20 cellular contexts compared by ENCODE assay signal in the genomic region with DNA sequence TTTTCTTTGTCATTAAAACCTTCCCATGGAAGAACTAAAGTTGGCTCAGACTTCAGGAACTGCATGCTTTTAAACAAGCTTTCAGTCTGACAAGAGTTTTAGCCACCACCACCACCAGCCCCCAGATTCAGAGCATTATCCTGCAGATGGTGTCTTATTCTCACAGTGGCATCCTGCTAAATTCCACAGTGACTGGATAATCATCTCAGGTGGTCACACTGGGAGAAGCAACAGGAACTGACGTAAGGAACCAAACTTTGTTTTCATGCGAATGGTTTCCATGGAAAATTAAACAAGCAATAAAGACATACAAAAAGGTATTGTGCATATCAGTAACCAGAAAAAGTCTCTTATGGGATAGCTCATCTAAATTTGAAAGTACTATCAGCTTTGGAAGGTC.
DNase-seq lines count a peak whose midpoint lies in the region; ATAC-seq, FAIRE-seq and TF ChIP-seq lines count a peak whose summit lies in the region.
"Had no signal": no experiment of that assay in that cellular context is flagged by ENCODE, and none has a peak within 500 bp of the region (broad histone marks: within the 10 kb centered on the region; RNA-seq: fewer than 3 reads in every experiment).

No MANE protein-coding gene starts in this region.

- H3K27me3 ChIP-seq in mammary epithelial cell (ENCODE audit: insufficient read depth, low read length), result no peaks in the 10 kb centered on the region
- H3K27me3 ChIP-seq in astrocyte (ENCODE audit: insufficient read depth, low read length), result peaks cover 11% of the 10 kb centered on the region
- H3K27me3 ChIP-seq in prostate gland (replicated peaks; ENCODE audit: insufficient read depth), result no peaks in the 10 kb centered on the region
- H3K27me3 ChIP-seq: BLaER1, brain microvascular endothelial cell, SJCRH30, testis had no signal

- H3K9me3 ChIP-seq in mammary epithelial cell (replicated peaks; ENCODE audit: insufficient read depth, low read length) (no peaks in the 10 kb centered on the region), astrocyte (ENCODE audit: insufficient read depth, low read depth, low read length) (no peaks in the 10 kb centered on the region), prostate gland (no peaks in the 10 kb centered on the region)
- H3K9me3 ChIP-seq: BLaER1, esophagus squamous epithelium, SJCRH30, testis had no signal

- H2AFZ ChIP-seq in mammary epithelial cell (ENCODE audit: low read depth, low read length) (no peak overlapping the region), astrocyte (ENCODE audit: low read depth, low read length) (no peak overlapping the region)

- H3K27ac Mint-ChIP-seq in MCF 10A (ENCODE audit: low read depth, unreplicated experiment) (no peak overlapping the region), astrocyte (ENCODE audit: unreplicated experiment) (peak overlapping the region; percentile 67)
- H3K27ac Mint-ChIP-seq: activated CD8-positive, alpha-beta T cell treated with anti-CD3 and anti-CD28 coated beads, Interleukin-2, amount 10 ng/mL, durations not matched to agents 7 days and 5 days had no signal

- peak; percentile 67 for DNase-seq in mammary epithelial cell
- no peak for DNase-seq in MCF 10A (ENCODE audit: unreplicated experiment)
- peak; percentile 27 for DNase-seq in astrocyte (ENCODE audit: low read depth)
- DNase-seq in iPS DF 4.7 (ENCODE audit: extremely low read depth, low spot score), result peak; percentile 46
- no peak for DNase-seq in prostate gland (ENCODE audit: low spot score)
- DNase-seq in stimulated activated CD4-positive, alpha-beta T cell treated with anti-CD3 and anti-CD28 coated beads, Interleukin-4, amount 100 ng/mL, for 1 hour, result no peak
- DNase-seq: activated CD8-positive, alpha-beta T cell treated with anti-CD3 and anti-CD28 coated beads, Interleukin-2, amount 10 ng/mL, durations not matched to agents 7 days and 5 days; activated T-cell treated with anti-CD3 and anti-CD28 coated beads, Interleukin-2, amount 50 U/mL, for 4 hours; brain microvascular endothelial cell; esophagus squamous epithelium; NCI-H2081; NCI-H524; SJCRH30; T-helper 2 cell; testis had no signal

- no peak overlapping the region for H3K4me3 ChIP-seq in mammary epithelial cell (replicated peaks in 1 of 3; ENCODE audit: insufficient read depth in 1 of 3, low read depth in 2 of 3, low read length in 3 of 3)
- H3K4me3 ChIP-seq in astrocyte (ENCODE audit: insufficient read depth, low read depth, low read length), result no peak overlapping the region
- H3K4me3 ChIP-seq in prostate gland, result no peak overlapping the region
- H3K4me3 ChIP-seq: BLaER1, esophagus squamous epithelium, SJCRH30, testis had no signal

- dilution Hi-C loops in mammary epithelial cell (cut with HindIII; ENCODE audit: low sequenced_read_pairs), result no loop called here

- H3K36me3 ChIP-seq in mammary epithelial cell (ENCODE audit: insufficient read depth, low read length) (no peaks in the 10 kb centered on the region), astrocyte (ENCODE audit: insufficient read depth, low read length) (no peaks in the 10 kb centered on the region), prostate gland (no peaks in the 10 kb centered on the region)
- H3K36me3 ChIP-seq: BLaER1, brain microvascular endothelial cell, esophagus squamous epithelium, SJCRH30 had no signal

- in situ Hi-C loops in mammary epithelial cell (cut with MboI; ENCODE audit: low sequenced_read_pairs in 2 of 2), result no loop called here

- 6% methylated on average over 2 of the region's 2 CpGs for WGBS in mammary epithelial cell (ENCODE audit: low coverage, missing lambda C conversion rate)
- 28% methylated on average over 2 of the region's 2 CpGs for whole genome bisulfite sequencing in prostate gland

- no peak for TF ChIP-seq POLR2A in prostate gland (IDR thresholded peaks at IDR 0.05)

- H3K9me3 Mint-ChIP-seq in MCF 10A (ENCODE audit: unreplicated experiment), result no peaks in the 10 kb centered on the region
- no peaks in the 10 kb centered on the region for H3K9me3 Mint-ChIP-seq in astrocyte (ENCODE audit: unreplicated experiment)
- H3K9me3 Mint-ChIP-seq: activated naive CD4-positive, alpha-beta T cell treated with anti-CD3 and anti-CD28 coated beads, Interleukin-2, amount 50 U/mL, for 72 hours; activated T-cell treated with anti-CD3 and anti-CD28 coated beads, Interleukin-2, amount 50 U/mL, for 4 hours; neural crest cell had no signal

- H4K20me1 ChIP-seq in mammary epithelial cell (ENCODE audit: insufficient read depth, low read length), result no peaks in the 10 kb centered on the region
- no peaks in the 10 kb centered on the region for H4K20me1 ChIP-seq in astrocyte (ENCODE audit: insufficient read depth, low read length)
- H4K20me1 ChIP-seq: BLaER1 had no signal

- H3K36me3 Mint-ChIP-seq in MCF 10A (ENCODE audit: insufficient read depth, unreplicated experiment), result no peaks in the 10 kb centered on the region
- H3K36me3 Mint-ChIP-seq in astrocyte (ENCODE audit: low read depth, unreplicated experiment), result no peaks in the 10 kb centered on the region

- no peak for FAIRE-seq in astrocyte (lab: Jason Lieb, UNC)

- H3K4me3 Mint-ChIP-seq in MCF 10A (ENCODE audit: unreplicated experiment) (no peak overlapping the region), astrocyte (ENCODE audit: unreplicated experiment) (no peak overlapping the region)
- H3K4me3 Mint-ChIP-seq: activated CD8-positive, alpha-beta T cell treated with anti-CD3 and anti-CD28 coated beads, Interleukin-2, amount 10 ng/mL, durations not matched to agents 7 days and 5 days; activated T-cell treated with anti-CD3 and anti-CD28 coated beads, Interleukin-2, amount 50 U/mL, for 4 hours; neural crest cell had no signal

- H3K27me3 Mint-ChIP-seq in MCF 10A (ENCODE audit: insufficient read depth, unreplicated experiment) (peaks cover 12% of the 10 kb centered on the region), astrocyte (ENCODE audit: low read depth, unreplicated experiment) (peaks cover 10% of the 10 kb centered on the region)

- H3K4me2 ChIP-seq in mammary epithelial cell (ENCODE audit: insufficient read depth, low read depth, low read length), result no peak overlapping the region
- no peak overlapping the region for H3K4me2 ChIP-seq in astrocyte (ENCODE audit: low read length)
- H3K4me2 ChIP-seq: BLaER1 had no signal

- intact Hi-C loops in mammary epithelial cell (cut with micrococcal nuclease) (no loop called here), MCF 10A (cut with micrococcal nuclease) (no loop called here), prostate gland (cut with DNase I) (no loop called here)

- peaks cover 14% of the 10 kb centered on the region for H3K4me1 ChIP-seq in mammary epithelial cell (ENCODE audit: insufficient read depth, low read length)
- peaks cover 5% of the 10 kb centered on the region for H3K4me1 ChIP-seq in astrocyte (ENCODE audit: insufficient read depth, low read length)
- no peaks in the 10 kb centered on the region for H3K4me1 ChIP-seq in prostate gland (replicated peaks)
- H3K4me1 ChIP-seq: SJCRH30, testis had no signal

- POLR2A ChIA-PET in MCF 10A (lab: Yijun Ruan, JAX), result interaction anchor here (0.7 kb wide), 1 partner anchor 94 kb away, joined by 3 read pairs; no protein-coding TSS in a partner anchor

- H3K4me1 Mint-ChIP-seq in MCF 10A (ENCODE audit: insufficient read depth, unreplicated experiment) (no peaks in the 10 kb centered on the region), astrocyte (ENCODE audit: low read depth, unreplicated experiment) (peaks cover 25% of the 10 kb centered on the region)
- H3K4me1 Mint-ChIP-seq: neural crest cell had no signal

- H3K79me2 ChIP-seq in mammary epithelial cell (ENCODE audit: insufficient read depth, low read length), result no peaks in the 10 kb centered on the region
- H3K79me2 ChIP-seq in astrocyte (ENCODE audit: insufficient read depth, low read length), result no peaks in the 10 kb centered on the region

- H3K9ac ChIP-seq in mammary epithelial cell (ENCODE audit: insufficient read depth, low read length) (no peak overlapping the region), astrocyte (ENCODE audit: low read length) (no peak overlapping the region)
- H3K9ac ChIP-seq: BLaER1 had no signal

- CTCF ChIA-PET in mammary epithelial cell (lab: Charles Lee; ENCODE audit: low non-redundant PET) (no interaction called here), MCF 10A (lab: Yijun Ruan, JAX) (no interaction called here)

- H3K27ac ChIP-seq in mammary epithelial cell (ENCODE audit: insufficient read depth, low read depth, low read length), result no peak overlapping the region
- no peak overlapping the region for H3K27ac ChIP-seq in astrocyte (ENCODE audit: low read depth, low read length)
- no peak overlapping the region for H3K27ac ChIP-seq in prostate gland
- H3K27ac ChIP-seq: BLaER1, brain microvascular endothelial cell, esophagus squamous epithelium, SJCRH30, testis had no signal

- BruUV-seq in mammary epithelial cell (replicated peaks; lab: Mats Ljungman, UMichigan) (no TSS peak), MCF 10A (replicated peaks; lab: Mats Ljungman, UMichigan) (no TSS peak)

- ATAC-seq in HG03378 (IDR thresholded peaks at IDR 0.05; ENCODE audit: unreplicated experiment) (no peak), HG02981 (IDR thresholded peaks at IDR 0.05; ENCODE audit: unreplicated experiment) (no peak)
- ATAC-seq: activated CD8-positive, alpha-beta T cell treated with anti-CD3 and anti-CD28 coated beads, Interleukin-2, amount 10 ng/mL, durations not matched to agents 7 days and 5 days; activated naive CD4-positive, alpha-beta T cell treated with anti-CD3 and anti-CD28 coated beads, Interleukin-2, amount 50 U/mL, for 72 hours; activated T-cell treated with anti-CD3 and anti-CD28 coated beads, Interleukin-2, amount 50 U/mL, for 4 hours had no signal

- TF ChIP-seq CTCF in mammary epithelial cell (conservative IDR thresholded peaks at IDR 0.05 in 1 of 2, IDR thresholded peaks at IDR 0.05 in 1 of 2; ENCODE audit: extremely low read depth in 1 of 2, insufficient read depth in 1 of 2, low read depth in 1 of 2, low read length in 2 of 2), result no peak
- TF ChIP-seq CTCF in MCF 10A (IDR thresholded peaks at IDR 0.05; ENCODE audit: unreplicated experiment), result no peak
- no peak for TF ChIP-seq CTCF in astrocyte (IDR thresholded peaks at IDR 0.05; ENCODE audit: insufficient read depth, low read depth, low read length)
- TF ChIP-seq CTCF in prostate gland (IDR thresholded peaks at IDR 0.05), result no peak

Comparison
In these comparisons a context has a peak if more than half of its experiments do, and no peak if none do; other contexts are left out.
1. DNase-seq: peak in mammary epithelial cell (single experiment), astrocyte (single experiment) and iPS DF 4.7 (single experiment); none in MCF 10A (single experiment), prostate gland (single experiment) and stimulated activated CD4-positive, alpha-beta T cell treated with anti-CD3 and anti-CD28 coated beads, Interleukin-4, amount 100 ng/mL, for 1 hour (single experiment).